ENCODE assay signal across 17 cellular contexts in the genomic region with DNA sequence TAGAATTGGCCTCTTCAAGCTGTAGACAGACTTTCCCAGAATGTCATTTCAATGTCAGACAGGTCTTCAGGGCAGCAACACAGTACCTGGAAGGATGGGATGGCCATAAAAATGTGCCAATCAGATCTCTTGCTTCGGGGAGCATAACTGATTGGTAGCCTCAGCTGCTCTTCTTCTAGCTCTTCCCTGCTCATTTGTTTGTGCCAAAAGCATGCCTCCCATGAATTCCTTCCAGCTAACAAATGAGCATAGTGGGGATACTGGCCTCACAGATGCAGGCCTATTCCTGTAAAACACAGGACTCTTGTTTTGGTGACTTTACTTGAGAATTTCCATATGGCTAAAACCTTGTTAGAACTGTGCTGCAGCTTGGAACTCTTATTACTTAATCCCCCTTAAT.
A peak's percentile ranks its signal among the peaks of the same experiment; 100 is the strongest.
DNase-seq lines count a peak whose midpoint lies in the region; TF ChIP-seq lines count a peak whose summit lies in the region.
"Had no signal": no experiment of that assay in that cellular context is flagged by ENCODE, and none has a peak within 500 bp of the region (broad histone marks: within the 10 kb centered on the region; RNA-seq: fewer than 3 reads in every experiment).

No MANE protein-coding gene starts in this region.

- H3K27me3 ChIP-seq in left ventricle myocardium inferior (ENCODE audit: low read depth), result no peaks in the 10 kb centered on the region
- H3K27me3 ChIP-seq in right atrium auricular region, result no peaks in the 10 kb centered on the region
- no peaks in the 10 kb centered on the region for H3K27me3 ChIP-seq in muscle layer of duodenum (ENCODE audit: low read depth, low read length)

- H3K9me3 ChIP-seq in left ventricle myocardium inferior (replicated peaks), result peaks cover 37% of the 10 kb centered on the region
- H3K9me3 ChIP-seq in right atrium auricular region, result peaks cover 0 to 10% of the 10 kb centered on the region in 2 donors
- H3K9me3 ChIP-seq in muscle layer of duodenum (ENCODE audit: control insufficient read depth in 1 of 2, low read length in 2 of 2), result peaks cover 0 to 7% of the 10 kb centered on the region in 2 donors

- no peak for DNase-seq in left ventricle myocardium inferior
- DNase-seq in right atrium auricular region (ENCODE audit: low spot score), result no peak
- DNase-seq in cerebellar cortex (ENCODE audit: low spot score), result peak; percentile 6
- no peak for DNase-seq in SIG-M5 treated with dmso at 0.1 percent for 504 hours (lab: John Stamatoyannopoulos, UW; ENCODE audit: unreplicated experiment)
- no peak for DNase-seq in nucleus accumbens (lab: John Stamatoyannopoulos, UW)
- DNase-seq in NCI-H187 treated with DMSO at 0.1 percent for 48 hours (lab: John Stamatoyannopoulos, UW), result no peak
- DNase-seq: Calu3; CD4-positive, CD25-positive, alpha-beta regulatory T cell; DMS79 treated with DMSO at 0.1 percent for 48 hours; GF-D8; NCI-H1105 treated with DMSO at 0.1 percent for 48 hours; NCI-H187; NCI-H2171; NCI-H446 treated with DMSO at 0.1 percent for 48 hours; NCI-H774; PC-9 had no signal

- H3K4me1 ChIP-seq in left ventricle myocardium inferior, result peaks cover 2% of the 10 kb centered on the region
- H3K4me1 ChIP-seq in right atrium auricular region, result no peaks in the 10 kb centered on the region
- peaks cover 0 to 45% of the 10 kb centered on the region in 2 donors for H3K4me1 ChIP-seq in muscle layer of duodenum (ENCODE audit: control insufficient read depth in 1 of 2, insufficient read depth in 2 of 2, low read length in 2 of 2)

- H3K4me3 ChIP-seq in left ventricle myocardium inferior, result no peak overlapping the region
- no peak overlapping the region for H3K4me3 ChIP-seq in right atrium auricular region
- peak overlapping the region; percentile 26 to 39 for H3K4me3 ChIP-seq in muscle layer of duodenum (ENCODE audit: low read depth in 1 of 2, low read length in 2 of 2)
- H3K4me3 ChIP-seq: PC-9 had no signal

- H3K36me3 ChIP-seq in left ventricle myocardium inferior (no peaks in the 10 kb centered on the region), right atrium auricular region (no peaks in the 10 kb centered on the region), muscle layer of duodenum (ENCODE audit: control insufficient read depth in 1 of 2, insufficient read depth in 2 of 2, low read length in 2 of 2) (no peaks in the 10 kb centered on the region)

- peak overlapping the region; percentile 10 for H3K27ac ChIP-seq in left ventricle myocardium inferior (replicated peaks)
- no peak overlapping the region for H3K27ac ChIP-seq in right atrium auricular region
- H3K27ac ChIP-seq in muscle layer of duodenum (ENCODE audit: low read length), result no peak overlapping the region
- H3K27ac ChIP-seq: PC-9 had no signal

- TF ChIP-seq CTCF in left ventricle myocardium inferior (IDR thresholded peaks at IDR 0.05; ENCODE audit: borderline replicate concordance) (no peak), right atrium auricular region (IDR thresholded peaks at IDR 0.05) (no peak)

- intact Hi-C loops in left ventricle myocardium inferior (cut with micrococcal nuclease), result loop anchor here (10.0 kb wide), 1 partner anchor 455 kb away; no protein-coding TSS in a partner anchor

Comparison
In these comparisons a context has a peak if more than half of its experiments do, and no peak if none do; other contexts are left out.
1. H3K4me3 ChIP-seq: peak in muscle layer of duodenum (2 of 2); none in left ventricle myocardium inferior (single experiment) and right atrium auricular region (0 of 2).